ENCODE assay signal across 8 cellular contexts in the genomic region with DNA sequence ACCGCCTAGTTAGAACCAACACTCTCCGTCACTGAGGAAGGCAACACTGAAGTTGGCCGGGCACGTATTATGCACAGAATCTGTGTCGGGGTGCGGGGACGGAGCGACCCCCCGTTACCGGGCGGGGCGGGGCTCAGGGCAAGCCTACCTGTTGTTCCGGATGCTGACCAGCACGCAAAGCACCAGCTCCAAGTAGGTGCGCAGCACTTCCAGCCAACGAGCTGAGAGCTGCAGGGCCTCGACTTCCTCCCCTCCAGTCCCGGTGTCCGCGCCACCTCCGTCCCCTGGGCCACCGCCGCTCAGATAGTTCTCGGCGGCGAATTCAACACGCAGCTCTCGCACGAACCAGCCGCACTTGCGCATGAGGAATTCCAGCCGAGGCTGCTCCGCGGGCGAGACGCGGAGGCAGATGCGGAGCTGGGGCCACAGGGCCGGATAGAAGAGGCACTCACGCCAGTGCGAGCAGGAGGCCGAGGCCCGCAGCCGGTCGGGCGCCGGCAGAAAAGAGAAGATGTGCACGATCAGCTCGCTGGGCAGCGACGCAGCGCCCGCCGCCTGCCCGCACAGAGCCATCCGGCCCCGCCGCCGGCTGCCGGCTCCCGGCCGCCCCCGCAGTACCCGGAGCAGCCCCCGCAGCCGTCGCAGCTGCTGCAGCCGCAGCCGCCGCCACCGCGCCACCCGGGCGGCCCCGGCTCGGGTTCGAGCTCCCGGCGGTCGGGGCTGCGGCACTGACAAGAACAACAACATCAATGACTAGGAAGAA. TPM values are rescaled to one million over a fixed set of nuclear protein-coding genes. Genes with fewer than 3 reads are reported as not detected.
DNase-seq lines count a peak whose midpoint lies in the region; ATAC-seq and TF ChIP-seq lines count a peak whose summit lies in the region.

No MANE protein-coding gene starts in this region.

- H2BK15ac ChIP-seq in neuronal stem cell (ENCODE audit: low read length) = peak overlapping the region; percentile 82

- H3K4me1 ChIP-seq in neuronal stem cell (ENCODE audit: control insufficient read depth in 2 of 2, insufficient read depth in 1 of 2, low read depth in 1 of 2, low read length in 2 of 2) (peaks cover 4 to 16% of the 10 kb centered on the region in 2 donors), thoracic aorta (ENCODE audit: control insufficient read depth in 1 of 2, low read depth in 2 of 2) (peaks cover 30 to 47% of the 10 kb centered on the region in 2 donors)

- no peak overlapping the region for H4K8ac ChIP-seq in neuronal stem cell (ENCODE audit: low read depth, low read length)

- WGBS in neuronal stem cell (ENCODE audit: extremely low coverage in 2 of 2, insufficient read length in 2 of 2, insufficient replicate concordance in 1 of 2), 2 donors = no CpG with 5 or more reads among the region's 81 CpGs

- H2AFZ ChIP-seq in neuronal stem cell (ENCODE audit: low read length) = peak overlapping the region; percentile 100

- peak overlapping the region; percentile 56 for H2BK120ac ChIP-seq in neuronal stem cell (ENCODE audit: low read depth, low read length)

- H3K36me3 ChIP-seq in neuronal stem cell (replicated peaks in 1 of 2; ENCODE audit: control insufficient read depth in 2 of 2, insufficient read depth in 2 of 2, low read length in 2 of 2) = no peaks in the 10 kb centered on the region
- H3K36me3 ChIP-seq in thoracic aorta = no peaks in the 10 kb centered on the region

- H2BK5ac ChIP-seq in neuronal stem cell (ENCODE audit: low read length) = peak overlapping the region; percentile 76

- TF ChIP-seq CTCF in fibroblast of the aortic adventitia (IDR thresholded peaks at IDR 0.05; ENCODE audit: insufficient read depth, low read length) (no peak), thoracic aorta (IDR thresholded peaks at IDR 0.05) (no peak)

- peak overlapping the region; percentile 94 for H3K23ac ChIP-seq in neuronal stem cell (ENCODE audit: low read depth, low read length, poor library complexity)

- H3K9me3 ChIP-seq in neuronal stem cell (replicated peaks in 1 of 2; ENCODE audit: control insufficient read depth in 2 of 2, insufficient read depth in 1 of 2, low read depth in 1 of 2, low read length in 2 of 2) = no peaks in the 10 kb centered on the region
- H3K9me3 ChIP-seq in thoracic aorta = no peaks in the 10 kb centered on the region

- H3K27ac ChIP-seq in neuronal stem cell (replicated peaks; ENCODE audit: low read length) (peak overlapping the region; percentile 98), thoracic aorta (peak overlapping the region; percentile 99)

- peaks cover 6% of the 10 kb centered on the region for H3K79me1 ChIP-seq in neuronal stem cell (ENCODE audit: low read depth, low read length)

- H3K4ac ChIP-seq in neuronal stem cell (ENCODE audit: low read length) = no peak overlapping the region

- H3K14ac ChIP-seq in neuronal stem cell (ENCODE audit: low read length) = no peak overlapping the region

- peak overlapping the region; percentile 79 for H3K4me3 ChIP-seq in fibroblast of the aortic adventitia (ENCODE audit: low read depth, low read length)
- peak overlapping the region; percentile 94 to 95 for H3K4me3 ChIP-seq in neuronal stem cell (ENCODE audit: low read length in 2 of 2)
- H3K4me3 ChIP-seq in thoracic aorta = peak overlapping the region; percentile 92

- H3K18ac ChIP-seq in neuronal stem cell (ENCODE audit: low read length) = peak overlapping the region; percentile 91

- H2AK5ac ChIP-seq in neuronal stem cell (ENCODE audit: low read depth, low read length) = peak overlapping the region; percentile 72

- no peak overlapping the region for H4K91ac ChIP-seq in neuronal stem cell (ENCODE audit: low read depth, low read length, poor library complexity)

- H3K27me3 ChIP-seq in neuronal stem cell (ENCODE audit: control insufficient read depth in 3 of 3, insufficient read depth in 3 of 3, low read depth in 1 of 3, low read length in 3 of 3) = peaks cover 0 to 2% (median 0%) of the 10 kb centered on the region in 3 experiments
- no peaks in the 10 kb centered on the region for H3K27me3 ChIP-seq in thoracic aorta (replicated peaks; ENCODE audit: insufficient read depth)

- peak; percentile 14 for ATAC-seq in HG02763 (IDR thresholded peaks at IDR 0.05; ENCODE audit: unreplicated experiment)
- ATAC-seq in thoracic aorta (ENCODE audit: insufficient number of reproducible peaks, low FRiP score, low read depth) = no peak

- H3K4me2 ChIP-seq in neuronal stem cell (ENCODE audit: insufficient read depth, low read length, poor library complexity, severe bottlenecking) = peak overlapping the region; percentile 69

- H3K9ac ChIP-seq in neuronal stem cell (ENCODE audit: low read depth, low read length, poor library complexity) = peak overlapping the region; percentile 97

- no peak overlapping the region for H2BK12ac ChIP-seq in neuronal stem cell (ENCODE audit: low read length)

- peak; percentile 25 for DNase-seq in NK-92 treated with Interleukin-12 subunit alpha and Interleukin-12 subunit beta, amount 100 ng/mL, for 24 hours (lab: John Stamatoyannopoulos, UW)
- DNase-seq in NK-92 (lab: John Stamatoyannopoulos, UW; ENCODE audit: unreplicated experiment) = no peak
- peak; percentile 79 for DNase-seq in NCI-H748 (lab: John Stamatoyannopoulos, UW; ENCODE audit: unreplicated experiment)
- peak; percentile 26 for DNase-seq in activated T-helper 1 cell treated with Interleukin-2 at 50 U/mL for 16 hours (ENCODE audit: low read depth)
- peak; percentile 22 for DNase-seq in fibroblast of the aortic adventitia (ENCODE audit: low read depth)
- peak; percentile 47 for DNase-seq in neuronal stem cell (ENCODE audit: low spot score)
- DNase-seq in thoracic aorta (ENCODE audit: low spot score) = no peak

RNA-seq across cellular contexts. Expression of a gene that starts 0.6 kb away (rescaled TPM):
- total RNA-seq in fibroblast of the aortic adventitia (ENCODE audit: low replicate concordance) (14.6 and 17.5 TPM in 2 replicates), thoracic aorta (10 to 100 TPM; 23.0 to 26.2 TPM)
- 14.6 TPM for polyA plus RNA-seq in neuronal stem cell (2013, experiment 1 of 2)
- 14.4 TPM for polyA plus RNA-seq in neuronal stem cell (2013, experiment 2 of 2)

Comparison
In these comparisons a context has a peak if more than half of its experiments do, and no peak if none do; other contexts are left out.
1. DNase-seq: peak in NK-92 treated with Interleukin-12 subunit alpha and Interleukin-12 subunit beta, amount 100 ng/mL, for 24 hours (single experiment), NCI-H748 (single experiment), activated T-helper 1 cell treated with Interleukin-2 at 50 U/mL for 16 hours (single experiment), fibroblast of the aortic adventitia (single experiment) and neuronal stem cell (single experiment); none in NK-92 (single experiment) and thoracic aorta (single experiment).
2. Peak in every context shown above with its lines, with median percentiles within 50 percentile points of each other: H3K4me3 ChIP-seq.